ENCODE assay signal across 1 cellular context in the genomic region with DNA sequence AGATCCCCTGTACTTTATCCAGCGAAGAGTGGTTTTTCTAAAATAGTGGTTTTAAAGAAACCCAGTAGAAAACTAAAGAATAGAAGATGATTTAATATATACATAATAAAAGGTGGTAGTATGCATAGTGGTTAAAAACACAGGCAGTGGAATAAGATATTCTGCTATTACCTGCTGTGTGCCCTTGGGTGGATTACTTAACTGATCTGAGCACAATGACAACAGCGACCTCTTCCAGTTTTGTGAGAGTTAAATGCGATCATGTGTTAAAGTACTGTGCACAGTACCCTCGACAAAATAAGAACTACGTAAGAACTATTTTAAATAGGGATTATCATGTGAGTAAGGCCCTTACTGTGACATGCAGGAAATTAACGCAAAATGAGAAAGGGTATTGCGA.
TF ChIP-seq lines count a peak whose summit lies in the region.

No MANE protein-coding gene starts in this region.

TF ChIP-seq in WTC11, 78 proteins besides CTCF, POLR2A, EP300 and RAD21 (continued from another document):
- TF ChIP-seq, protein P1, sequence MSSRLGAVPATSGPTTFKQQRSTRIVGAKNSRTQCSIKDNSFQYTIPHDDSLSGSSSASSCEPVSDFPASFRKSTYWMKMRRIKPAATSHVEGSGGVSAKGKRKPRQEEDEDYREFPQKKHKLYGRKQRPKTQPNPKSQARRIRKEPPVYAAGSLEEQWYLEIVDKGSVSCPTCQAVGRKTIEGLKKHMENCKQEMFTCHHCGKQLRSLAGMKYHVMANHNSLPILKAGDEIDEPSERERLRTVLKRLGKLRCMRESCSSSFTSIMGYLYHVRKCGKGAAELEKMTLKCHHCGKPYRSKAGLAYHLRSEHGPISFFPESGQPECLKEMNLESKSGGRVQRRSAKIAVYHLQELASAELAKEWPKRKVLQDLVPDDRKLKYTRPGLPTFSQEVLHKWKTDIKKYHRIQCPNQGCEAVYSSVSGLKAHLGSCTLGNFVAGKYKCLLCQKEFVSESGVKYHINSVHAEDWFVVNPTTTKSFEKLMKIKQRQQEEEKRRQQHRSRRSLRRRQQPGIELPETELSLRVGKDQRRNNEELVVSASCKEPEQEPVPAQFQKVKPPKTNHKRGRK (CRISPR knock-in tag; IDR thresholded peaks at IDR 0.05; ENCODE audit: borderline replicate concordance) = no peak
